10 cellular contexts compared by ENCODE assay signal in the genomic region with DNA sequence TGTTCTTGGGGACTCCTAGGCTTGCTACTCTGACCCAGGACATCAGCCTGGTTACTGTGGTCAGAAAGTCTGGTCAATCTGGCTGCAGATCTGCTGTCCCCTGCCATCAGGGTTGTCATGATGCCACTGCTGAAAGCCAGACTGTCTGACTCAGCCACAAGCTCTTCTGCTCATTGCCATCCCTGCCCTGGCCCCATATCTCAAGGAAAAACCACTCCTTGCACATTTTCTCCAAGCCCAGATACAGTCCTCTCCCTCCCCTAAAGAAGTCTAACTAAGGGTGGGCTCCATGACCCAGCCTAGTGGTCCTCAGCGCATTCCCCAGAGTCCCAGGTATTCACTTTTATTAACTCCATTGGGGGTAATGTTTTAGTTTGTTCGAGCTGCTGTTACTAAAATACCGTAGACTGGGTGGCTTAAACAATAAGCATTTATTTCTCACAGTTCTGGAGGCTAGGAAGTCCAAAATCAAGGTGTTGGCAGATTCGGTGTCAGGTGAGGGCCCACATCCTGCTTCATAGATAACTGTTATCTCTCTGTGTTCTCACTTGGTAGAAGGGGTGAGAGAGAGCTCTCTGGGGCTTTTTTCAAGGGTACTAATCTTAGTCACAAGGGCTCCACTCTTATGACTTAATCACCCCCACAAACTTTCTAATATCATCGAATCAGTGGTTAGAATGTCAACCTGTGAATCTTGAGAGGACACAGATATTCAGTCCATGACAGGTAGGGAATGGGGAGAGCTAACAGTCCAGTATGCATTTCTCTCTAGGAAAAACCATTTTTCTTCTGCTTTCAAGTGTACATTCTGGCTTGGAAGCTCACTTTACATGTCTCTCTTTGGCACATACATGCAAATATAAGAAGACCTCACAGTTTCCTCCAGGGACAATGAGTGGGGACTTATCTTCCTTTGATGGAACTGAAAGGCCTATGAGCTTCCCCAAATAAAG.
DNase-seq lines count a peak whose midpoint lies in the region; ATAC-seq and TF ChIP-seq lines count a peak whose summit lies in the region.
"Had no signal": no experiment of that assay in that cellular context is flagged by ENCODE, and none has a peak within 500 bp of the region (broad histone marks: within the 10 kb centered on the region; RNA-seq: fewer than 3 reads in every experiment).

No MANE protein-coding gene starts in this region.

- no peaks in the 10 kb centered on the region for H3K9me3 ChIP-seq in uterus
- H3K9me3 ChIP-seq: ovary had no signal

- peak; percentile 70 for ATAC-seq in HG02798 (IDR thresholded peaks at IDR 0.05; ENCODE audit: poor library complexity, unreplicated experiment)
- peak; percentile 98 for ATAC-seq in stimulated activated effector memory CD8-positive, alpha-beta T cell treated with anti-CD3 and anti-CD28 coated beads, Interleukin-12 subunit alpha, Interleukin-12 subunit beta, amount 100 ng/mL, for 72 hours

- peaks cover 45% of the 10 kb centered on the region for H3K4me1 Mint-ChIP-seq in stimulated activated effector memory CD8-positive, alpha-beta T cell treated with anti-CD3 and anti-CD28 coated beads, Interleukin-12 subunit alpha, Interleukin-12 subunit beta, amount 100 ng/mL, for 72 hours

- H3K4me1 ChIP-seq in uterus, result no peaks in the 10 kb centered on the region

- H3K27me3 ChIP-seq in uterus, result no peaks in the 10 kb centered on the region
- H3K27me3 ChIP-seq: ovary had no signal

- DNase-seq in activated effector memory CD4-positive, alpha-beta T cell treated with Interleukin-2 at 50 U/mL for 16 hours, result peak; percentile 22
- no peak for DNase-seq in activated effector memory CD4-positive, alpha-beta T cell treated with anti-CD3 and anti-CD28 coated beads, Interleukin-2, amount 50 U/mL, for 16 hours
- peak in 3 of 5 donors; percentile 14 to 22 (median 16) for DNase-seq in T-helper 1 cell
- peak in 1 of 2 donors; percentile 54 for DNase-seq in stimulated activated effector memory CD8-positive, alpha-beta T cell treated with anti-CD3 and anti-CD28 coated beads, Interleukin-12 subunit alpha, Interleukin-12 subunit beta, amount 100 ng/mL, for 72 hours (ENCODE audit: low spot score in 2 of 2)
- DNase-seq in amniotic stem cell (lab: John Stamatoyannopoulos, UW), result no peak
- no peak for DNase-seq in uterus
- no peak for DNase-seq in CD1c-positive myeloid dendritic cell (ENCODE audit: extremely low spot score)
- DNase-seq: ovary; stimulated activated naive CD4-positive, alpha-beta T cell treated with Interleukin-2 at 50 U/mL for 16 hours had no signal

- intact Hi-C loops in uterus (cut with DNase I; ENCODE audit: low total_unique reads), result no loop called here

- H3K27ac ChIP-seq in uterus, result no peak overlapping the region
- H3K27ac ChIP-seq: ovary had no signal

- peak overlapping the region; percentile 17 for H3K4me3 Mint-ChIP-seq in stimulated activated effector memory CD8-positive, alpha-beta T cell treated with anti-CD3 and anti-CD28 coated beads, Interleukin-12 subunit alpha, Interleukin-12 subunit beta, amount 100 ng/mL, for 72 hours

- H3K9me3 Mint-ChIP-seq in stimulated activated effector memory CD8-positive, alpha-beta T cell treated with anti-CD3 and anti-CD28 coated beads, Interleukin-12 subunit alpha, Interleukin-12 subunit beta, amount 100 ng/mL, for 72 hours, result no peaks in the 10 kb centered on the region

- H3K36me3 Mint-ChIP-seq in stimulated activated effector memory CD8-positive, alpha-beta T cell treated with anti-CD3 and anti-CD28 coated beads, Interleukin-12 subunit alpha, Interleukin-12 subunit beta, amount 100 ng/mL, for 72 hours, result no peaks in the 10 kb centered on the region

- TF ChIP-seq CTCF in uterus (IDR thresholded peaks at IDR 0.05), result no peak

- no peak for TF ChIP-seq POLR2A in uterus (IDR thresholded peaks at IDR 0.05)

- H3K27ac Mint-ChIP-seq in stimulated activated effector memory CD8-positive, alpha-beta T cell treated with anti-CD3 and anti-CD28 coated beads, Interleukin-12 subunit alpha, Interleukin-12 subunit beta, amount 100 ng/mL, for 72 hours, result peak overlapping the region; percentile 41

- no peak overlapping the region for H3K4me3 ChIP-seq in uterus
- H3K4me3 ChIP-seq: ovary had no signal

- no peaks in the 10 kb centered on the region for H3K36me3 ChIP-seq in uterus
- H3K36me3 ChIP-seq: ovary had no signal

Comparison
In these comparisons a context has a peak if more than half of its experiments do, and no peak if none do; other contexts are left out.
1. DNase-seq: peak in activated effector memory CD4-positive, alpha-beta T cell treated with Interleukin-2 at 50 U/mL for 16 hours (single experiment) and T-helper 1 cell (3 of 5); none in activated effector memory CD4-positive, alpha-beta T cell treated with anti-CD3 and anti-CD28 coated beads, Interleukin-2, amount 50 U/mL, for 16 hours (single experiment), amniotic stem cell (single experiment), uterus (0 of 2) and CD1c-positive myeloid dendritic cell (single experiment).